9 cellular contexts compared by ENCODE assay signal in the genomic region with DNA sequence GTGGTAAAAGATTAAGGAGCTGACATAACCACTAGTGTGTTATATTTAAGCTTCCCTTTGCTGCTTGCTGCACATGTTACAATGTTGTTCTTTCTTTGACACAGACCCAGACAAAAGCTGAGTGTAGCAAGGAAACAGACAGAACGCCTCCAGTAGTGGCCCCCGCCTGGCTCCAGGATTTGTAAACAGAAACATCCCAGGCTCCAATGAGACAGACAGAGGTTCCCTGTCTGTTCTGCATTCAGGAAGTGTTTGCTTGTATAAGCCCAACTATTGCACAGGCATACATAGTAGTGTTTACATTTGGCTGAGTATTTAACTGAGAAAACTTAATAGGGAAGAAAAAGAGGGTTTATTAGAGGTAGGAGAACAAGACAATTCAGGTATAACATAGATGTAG.
DNase-seq lines count a peak whose midpoint lies in the region; TF ChIP-seq lines count a peak whose summit lies in the region.
"Had no signal": no experiment of that assay in that cellular context is flagged by ENCODE, and none has a peak within 500 bp of the region (broad histone marks: within the 10 kb centered on the region; RNA-seq: fewer than 3 reads in every experiment).

No MANE protein-coding gene starts in this region.

- no peaks in the 10 kb centered on the region for H3K9me3 Mint-ChIP-seq in activated CD4-positive, alpha-beta T cell treated with anti-CD3 and anti-CD28 coated beads, Interleukin-2, amount 10 ng/mL, durations not matched to agents 7 days and 5 days

- WGBS in transverse colon (ENCODE audit: low coverage in 1 of 2), 2 donors: 0 to 27% methylated on average over 2 of the region's 2 CpGs

- POLR2A ChIA-PET in activated CD4-positive, alpha-beta T cell treated with anti-CD3 and anti-CD28 coated beads, Interleukin-2, amount 10 ng/mL, durations not matched to agents 7 days and 5 days (lab: Charles Lee): no interaction called here

- no peak for TF ChIP-seq EP300 in transverse colon (IDR thresholded peaks at IDR 0.05; ENCODE audit: low read depth)

- no peak overlapping the region for H3K27ac Mint-ChIP-seq in activated CD4-positive, alpha-beta T cell treated with anti-CD3 and anti-CD28 coated beads, Interleukin-2, amount 10 ng/mL, durations not matched to agents 7 days and 5 days

- no peaks in the 10 kb centered on the region for H3K9me3 ChIP-seq in adipocyte (ENCODE audit: control insufficient read depth, low read length)
- H3K9me3 ChIP-seq in transverse colon: no peaks in the 10 kb centered on the region

- CTCF ChIA-PET in activated CD4-positive, alpha-beta T cell treated with anti-CD3 and anti-CD28 coated beads, Interleukin-2, amount 10 ng/mL, durations not matched to agents 7 days and 5 days (lab: Charles Lee): no interaction called here

- H3K27me3 ChIP-seq in adipocyte (replicated peaks; ENCODE audit: control insufficient read depth, insufficient read depth, low read length) (no peaks in the 10 kb centered on the region), transverse colon (no peaks in the 10 kb centered on the region)

- H3K4me1 ChIP-seq in adipocyte (ENCODE audit: control insufficient read depth, insufficient read depth, low read length) (peaks cover 10% of the 10 kb centered on the region), transverse colon (peaks cover 0 to 22% (median 8%) of the 10 kb centered on the region in 4 donors)

- H3K4me3 ChIP-seq in adipocyte (ENCODE audit: low read length) (peak overlapping the region; percentile 24), transverse colon (no peak overlapping the region)

- H3K27ac ChIP-seq in transverse colon: peak overlapping the region in 1 of 4 donors; percentile 27

- TF ChIP-seq POLR2A in transverse colon (IDR thresholded peaks at IDR 0.05): no peak

- intact Hi-C loops in transverse colon (cut with DNase I; ENCODE audit: low total_unique reads): no loop called here

- H3K9ac ChIP-seq in adipocyte (ENCODE audit: low read length): peak overlapping the region; percentile 7

- no peaks in the 10 kb centered on the region for H3K27me3 Mint-ChIP-seq in activated CD4-positive, alpha-beta T cell treated with anti-CD3 and anti-CD28 coated beads, Interleukin-2, amount 10 ng/mL, durations not matched to agents 7 days and 5 days

- no peak for TF ChIP-seq CTCF in transverse colon (IDR thresholded peaks at IDR 0.05)

- in situ Hi-C loops in transverse colon (cut with MboI; ENCODE audit: low pct_ligation_motif_present in 1 of 4, low pct_unique_long_range_greater_than_20kb in 1 of 4, low sequenced_read_pairs in 3 of 4): no loop called here

- H3K4me3 Mint-ChIP-seq in activated CD4-positive, alpha-beta T cell treated with anti-CD3 and anti-CD28 coated beads, Interleukin-2, amount 10 ng/mL, durations not matched to agents 7 days and 5 days: no peak overlapping the region

- H3K36me3 ChIP-seq in adipocyte (ENCODE audit: control insufficient read depth, insufficient read depth, low read length, severe bottlenecking) (no peaks in the 10 kb centered on the region), transverse colon (no peaks in the 10 kb centered on the region)

- DNase-seq in NCI-H345 (lab: John Stamatoyannopoulos, UW): peak; percentile 21
- DNase-seq in NCI-H345 treated with DMSO at 0.1 percent for 48 hours (lab: John Stamatoyannopoulos, UW; ENCODE audit: unreplicated experiment): no peak
- DNase-seq in adipocyte (ENCODE audit: low read depth): peak; percentile 83
- DNase-seq in iPS-NIHi7 (ENCODE audit: extremely low spot score): peak; percentile 26
- peak; percentile 23 for DNase-seq in transverse colon
- DNase-seq in stimulated activated CD4-positive, alpha-beta T cell treated with anti-CD3 and anti-CD28 coated beads, Interleukin-1b, Interleukin-23, amount 100 ng/mL, for 48 hours: no peak
- no peak for DNase-seq in activated CD4-positive, alpha-beta T cell treated with anti-CD3 and anti-CD28 coated beads for 48 hours
- no peak for DNase-seq in activated CD4-positive, alpha-beta T cell treated with anti-CD3 and anti-CD28 coated beads, Interleukin-2, amount 10 ng/mL, durations not matched to agents 7 days and 5 days
- DNase-seq: activated T-cell treated with anti-CD3 and anti-CD28 coated beads for 4 hours had no signal

- no peaks in the 10 kb centered on the region for H3K4me1 Mint-ChIP-seq in activated CD4-positive, alpha-beta T cell treated with anti-CD3 and anti-CD28 coated beads, Interleukin-2, amount 10 ng/mL, durations not matched to agents 7 days and 5 days

- H3K36me3 Mint-ChIP-seq in activated CD4-positive, alpha-beta T cell treated with anti-CD3 and anti-CD28 coated beads, Interleukin-2, amount 10 ng/mL, durations not matched to agents 7 days and 5 days (ENCODE audit: low read depth): no peaks in the 10 kb centered on the region

Comparison
In these comparisons a context has a peak if more than half of its experiments do, and no peak if none do; other contexts are left out.
1. DNase-seq: peak in NCI-H345 (single experiment), adipocyte (single experiment), iPS-NIHi7 (single experiment) and transverse colon (single experiment); none in NCI-H345 treated with DMSO at 0.1 percent for 48 hours (single experiment), stimulated activated CD4-positive, alpha-beta T cell treated with anti-CD3 and anti-CD28 coated beads, Interleukin-1b, Interleukin-23, amount 100 ng/mL, for 48 hours (single experiment), activated CD4-positive, alpha-beta T cell treated with anti-CD3 and anti-CD28 coated beads for 48 hours (single experiment) and activated CD4-positive, alpha-beta T cell treated with anti-CD3 and anti-CD28 coated beads, Interleukin-2, amount 10 ng/mL, durations not matched to agents 7 days and 5 days (single experiment).